ENCODE assay signal across 17 cellular contexts in the genomic region with DNA sequence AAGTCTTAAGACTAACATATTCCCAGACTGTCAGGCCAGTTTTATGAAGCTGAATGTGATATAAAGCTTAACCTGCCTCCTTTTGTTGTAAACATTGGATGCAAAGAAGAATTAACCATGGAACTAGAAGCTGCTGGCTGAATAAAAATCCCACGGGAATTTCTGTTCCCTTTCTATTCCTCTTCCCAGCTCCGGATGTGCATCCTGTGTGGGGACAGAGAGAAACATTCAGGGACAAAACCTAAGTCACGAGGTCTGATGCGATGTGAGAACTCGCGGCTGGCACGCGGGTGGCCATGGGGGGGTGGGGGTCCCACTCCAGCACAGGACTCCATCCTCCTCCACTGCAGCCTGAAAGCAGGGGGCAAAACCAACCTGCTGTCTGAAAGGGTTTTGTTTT. TPM values are rescaled to one million over a fixed set of nuclear protein-coding genes. Genes with fewer than 3 reads are reported as not detected.
A peak's percentile ranks its signal among the peaks of the same experiment; 100 is the strongest.
DNase-seq lines count a peak whose midpoint lies in the region; ATAC-seq and TF ChIP-seq lines count a peak whose summit lies in the region.
"Had no signal": no experiment of that assay in that cellular context is flagged by ENCODE, and none has a peak within 500 bp of the region (broad histone marks: within the 10 kb centered on the region; RNA-seq: fewer than 3 reads in every experiment).

No MANE protein-coding gene starts in this region.

- CTCF ChIA-PET in RWPE1 (lab: Yijun Ruan, JAX): no interaction called here

- no peak overlapping the region for H3K9ac ChIP-seq in subcutaneous abdominal adipose tissue (ENCODE audit: low read length in 5 of 5)

- no peaks in the 10 kb centered on the region for H3K4me1 Mint-ChIP-seq in T-helper 17 cell

- H3K27me3 ChIP-seq in esophagus muscularis mucosa (no peaks in the 10 kb centered on the region), lung (ENCODE audit: control insufficient read depth, insufficient read depth) (no peaks in the 10 kb centered on the region), subcutaneous abdominal adipose tissue (ENCODE audit: control insufficient read depth in 5 of 5, insufficient read depth in 4 of 5, low read length in 5 of 5) (no peaks in the 10 kb centered on the region)
- H3K27me3 ChIP-seq: colonic mucosa, neutrophil had no signal

- no peak overlapping the region for H3K27ac Mint-ChIP-seq in T-helper 17 cell
- H3K27ac Mint-ChIP-seq: activated naive CD8-positive, alpha-beta T cell; CD4-positive, CD25-positive, alpha-beta regulatory T cell had no signal

- WGBS in esophagus muscularis mucosa: 60% methylated on average over 8 of the region's 8 CpGs
- WGBS in lung, 2 donors: 68 to 87% methylated on average over 8 of the region's 8 CpGs

- peaks cover 0 to 4% (median 0%) of the 10 kb centered on the region in 4 donors for H3K9me3 ChIP-seq in esophagus muscularis mucosa
- H3K9me3 ChIP-seq in lung (ENCODE audit: control insufficient read depth in 2 of 2, insufficient read depth in 1 of 2, low read length in 1 of 2): peaks cover 0 to 1% of the 10 kb centered on the region in 2 donors
- peaks cover 0 to 4% (median 3%) of the 10 kb centered on the region in 5 donors for H3K9me3 ChIP-seq in subcutaneous abdominal adipose tissue (ENCODE audit: control insufficient read depth in 5 of 5, low read length in 5 of 5)
- no peaks in the 10 kb centered on the region for H3K9me3 ChIP-seq in T-helper 17 cell (ENCODE audit: control insufficient read depth, low read length, poor library complexity, severe bottlenecking)
- H3K9me3 ChIP-seq: colonic mucosa, neutrophil had no signal

- H3K4me3 Mint-ChIP-seq in T-helper 17 cell: no peak overlapping the region
- H3K4me3 Mint-ChIP-seq: activated naive CD8-positive, alpha-beta T cell; CD4-positive, CD25-positive, alpha-beta regulatory T cell had no signal

- H3K36me3 ChIP-seq in esophagus muscularis mucosa: peaks cover 0 to 3% (median 0%) of the 10 kb centered on the region in 4 donors
- peaks cover 0 to 3% of the 10 kb centered on the region in 2 donors for H3K36me3 ChIP-seq in lung (ENCODE audit: control insufficient read depth in 2 of 2, insufficient read depth in 2 of 2, low read length in 2 of 2)
- no peaks in the 10 kb centered on the region for H3K36me3 ChIP-seq in subcutaneous abdominal adipose tissue (ENCODE audit: control insufficient read depth in 5 of 5, insufficient read depth in 5 of 5, low read length in 5 of 5)
- H3K36me3 ChIP-seq: colonic mucosa, neutrophil had no signal

- TF ChIP-seq POLR2A in esophagus muscularis mucosa (IDR thresholded peaks at IDR 0.05; ENCODE audit: low read depth): no peak

- H3K27me3 Mint-ChIP-seq in T-helper 17 cell: peaks cover 21% of the 10 kb centered on the region

- H3K27ac ChIP-seq in RWPE1 (peak overlapping the region; percentile 39), esophagus muscularis mucosa (replicated peaks in 1 of 4) (peak overlapping the region; percentile 52 to 80 (median 65)), lung (ENCODE audit: low read depth in 1 of 2, low read length in 1 of 2) (peak overlapping the region; percentile 38 to 68), subcutaneous abdominal adipose tissue (ENCODE audit: low read depth, low read length) (peak overlapping the region; percentile 85)
- H3K27ac ChIP-seq: colonic mucosa, neutrophil had no signal

- TF ChIP-seq EP300 in esophagus muscularis mucosa (IDR thresholded peaks at IDR 0.05): no peak

- H3K36me3 Mint-ChIP-seq in T-helper 17 cell (ENCODE audit: low read depth): peaks cover 7% of the 10 kb centered on the region
- H3K36me3 Mint-ChIP-seq: CD4-positive, CD25-positive, alpha-beta regulatory T cell had no signal

- POLR2A ChIA-PET in RWPE1 (lab: Yijun Ruan, JAX; ENCODE audit: low non-redundant PET): no interaction called here

- ATAC-seq in lung (ENCODE audit: insufficient read depth, low FRiP score) (no peak), T-helper 17 cell (no peak)

- intact Hi-C loops in esophagus muscularis mucosa (cut with DNase I): no loop called here

- TF ChIP-seq CTCF in RWPE1 (conservative IDR thresholded peaks at IDR 0.05; ENCODE audit: low read depth) (no peak), esophagus muscularis mucosa (IDR thresholded peaks at IDR 0.05) (no peak), lung (IDR thresholded peaks at IDR 0.05; ENCODE audit: control extremely low read depth, extremely low read depth) (no peak)

- H3K4me3 ChIP-seq in esophagus muscularis mucosa: no peak overlapping the region
- H3K4me3 ChIP-seq in lung: no peak overlapping the region
- peak overlapping the region in 2 of 5 donors; percentile 15 to 28 for H3K4me3 ChIP-seq in subcutaneous abdominal adipose tissue (ENCODE audit: low read depth in 1 of 5, low read length in 5 of 5)
- H3K4me3 ChIP-seq: colonic mucosa had no signal

- H3K4me1 ChIP-seq in esophagus muscularis mucosa (peaks cover 46 to 48% (median 47%) of the 10 kb centered on the region in 4 donors), lung (ENCODE audit: control insufficient read depth in 2 of 2, insufficient read depth in 2 of 2, low read length in 2 of 2) (peaks cover 23 to 39% of the 10 kb centered on the region in 2 donors), subcutaneous abdominal adipose tissue (ENCODE audit: control insufficient read depth in 5 of 5, insufficient read depth in 5 of 5, low read length in 5 of 5) (peaks cover 6 to 57% (median 26%) of the 10 kb centered on the region in 5 donors)
- H3K4me1 ChIP-seq: colonic mucosa had no signal

- DNase-seq in RWPE1 (ENCODE audit: low spot score): no peak
- no peak for DNase-seq in esophagus muscularis mucosa (ENCODE audit: extremely low spot score)
- no peak for DNase-seq in lung (ENCODE audit: low spot score)
- DNase-seq in activated effector memory CD4-positive, alpha-beta T cell treated with Interleukin-2 at 50 U/mL for 16 hours: no peak
- no peak for DNase-seq in T-helper 17 cell
- no peak for DNase-seq in NCI-H446 treated with DMSO at 0.1 percent for 48 hours (lab: John Stamatoyannopoulos, UW)
- DNase-seq in COLO668 (lab: John Stamatoyannopoulos, UW; ENCODE audit: unreplicated experiment): no peak
- DNase-seq: activated CD8-positive, alpha-beta memory T cell treated with anti-CD3 and anti-CD28 coated beads for 24 hours; CD4-positive, CD25-positive, alpha-beta regulatory T cell; colonic mucosa; islet precursor cell; NCI-H1092; NCI-H526; stimulated activated CD4-positive, alpha-beta T cell treated with anti-CD3 and anti-CD28 coated beads, Interleukin-1b, Interleukin-23, amount 100 ng/mL, for 48 hours had no signal

RNA-seq across cellular contexts. Expression of a gene that starts 32.2 kb away (rescaled TPM):
- total RNA-seq in esophagus muscularis mucosa (1 to 10 TPM; 1.2 to 2.9 (median 2.1) TPM), lung (10 to 100 TPM in 1 of 2 donors, 1 to 10 TPM in 1; 7.8 to 17.6 TPM), T-helper 17 cell (under 1 TPM; 0.44 to 0.82 TPM)
- under 1 TPM; 0.30 to 0.77 TPM for polyA plus RNA-seq in lung
